In the genomic region with DNA sequence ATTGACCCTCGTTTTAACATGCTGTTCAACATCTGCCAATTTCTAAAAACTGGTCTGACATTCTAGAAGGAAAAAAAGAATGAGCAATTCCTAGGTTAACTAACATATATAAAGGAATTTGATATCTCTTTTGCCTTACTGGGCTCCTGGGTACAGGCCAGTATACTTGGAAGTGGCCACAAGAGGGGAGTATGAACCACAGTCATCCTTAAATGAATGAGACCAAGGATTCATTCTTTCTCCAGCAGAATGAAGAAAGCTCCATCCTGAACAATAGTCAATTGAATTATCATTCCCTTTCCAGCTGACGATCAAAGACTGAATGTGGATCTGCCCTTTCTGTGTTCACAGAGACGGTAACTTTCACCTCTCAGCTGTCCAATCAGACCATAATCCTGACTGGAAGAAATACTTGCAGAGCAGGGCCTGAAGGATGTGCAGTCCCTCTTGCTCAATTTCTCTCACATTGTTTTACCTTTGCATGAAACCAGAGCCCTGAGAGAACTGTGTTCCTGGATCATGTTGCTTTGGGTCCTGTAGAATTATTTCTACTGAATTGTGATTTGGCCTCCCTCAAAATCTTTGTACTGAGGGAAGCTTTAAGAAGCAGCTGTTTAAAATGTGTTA, we compare ENCODE assay signal across 8 cellular contexts. TPM values are rescaled to one million over a fixed set of nuclear protein-coding genes. Genes with fewer than 3 reads are reported as not detected.
A peak's percentile ranks its signal among the peaks of the same experiment; 100 is the strongest.
DNase-seq lines count a peak whose midpoint lies in the region; ATAC-seq and TF ChIP-seq lines count a peak whose summit lies in the region.

No MANE protein-coding gene starts in this region.

- no peak overlapping the region for H3K27ac ChIP-seq in smooth muscle cell (ENCODE audit: low read depth)

- H4K20me1 ChIP-seq in smooth muscle cell (ENCODE audit: low read depth) = no peaks in the 10 kb centered on the region

- no peaks in the 10 kb centered on the region for H3K4me1 ChIP-seq in smooth muscle cell (ENCODE audit: low read depth)

- no peak overlapping the region for H3K9ac ChIP-seq in smooth muscle cell (ENCODE audit: low read depth)

- H3K27me3 ChIP-seq in smooth muscle cell (ENCODE audit: low read depth) = no peaks in the 10 kb centered on the region

- H3K27ac Mint-ChIP-seq in stimulated activated naive B cell treated with anti-CD40 and anti-IgM and Interleukin-4, amounts not matched to agents 10 μg/mL and 1 μg/mL and 100 μg/mL, for 72 hours = no peak overlapping the region

- peaks cover 0 to 2% of the 10 kb centered on the region in 2 donors for H3K9me3 Mint-ChIP-seq in stimulated activated naive B cell treated with anti-CD40 and anti-IgM and Interleukin-4, amounts not matched to agents 10 μg/mL and 1 μg/mL and 100 μg/mL, for 72 hours

- no peak overlapping the region for H2AFZ ChIP-seq in smooth muscle cell (ENCODE audit: low read depth)

- H3K27me3 Mint-ChIP-seq in stimulated activated naive B cell treated with anti-CD40 and anti-IgM and Interleukin-4, amounts not matched to agents 10 μg/mL and 1 μg/mL and 100 μg/mL, for 72 hours = peaks cover 0 to 6% of the 10 kb centered on the region in 2 donors

- H3K9me3 ChIP-seq in smooth muscle cell (replicated peaks; ENCODE audit: low read depth) = no peaks in the 10 kb centered on the region

- no peaks in the 10 kb centered on the region for H3K79me2 ChIP-seq in smooth muscle cell (ENCODE audit: low read depth)

- no peak overlapping the region for H3K4me2 ChIP-seq in smooth muscle cell

- 18% methylated on average over 3 of the region's 3 CpGs for WGBS in smooth muscle cell (ENCODE audit: low lambda C conversion rate)

- no peak overlapping the region for H3K4me3 ChIP-seq in smooth muscle cell

- H3K4me1 Mint-ChIP-seq in stimulated activated naive B cell treated with anti-CD40 and anti-IgM and Interleukin-4, amounts not matched to agents 10 μg/mL and 1 μg/mL and 100 μg/mL, for 72 hours = no peaks in the 10 kb centered on the region

- no peaks in the 10 kb centered on the region for H3K36me3 ChIP-seq in smooth muscle cell (ENCODE audit: low read depth)

- H3F3A ChIP-seq in smooth muscle cell (ENCODE audit: low read depth) = no peaks in the 10 kb centered on the region

- ATAC-seq in stimulated activated naive B cell treated with anti-CD40 and anti-IgM and Interleukin-4, amounts not matched to agents 10 μg/mL and 1 μg/mL and 100 μg/mL, for 72 hours (replicated peaks) = no peak
- ATAC-seq in GM21526 (IDR thresholded peaks at IDR 0.05; ENCODE audit: low FRiP score, unreplicated experiment) (no peak), HG03460 (IDR thresholded peaks at IDR 0.05; ENCODE audit: unreplicated experiment) (no peak)

- no peak overlapping the region for H3K4me3 Mint-ChIP-seq in stimulated activated naive B cell treated with anti-CD40 and anti-IgM and Interleukin-4, amounts not matched to agents 10 μg/mL and 1 μg/mL and 100 μg/mL, for 72 hours

- peak; percentile 5 to 61 for DNase-seq in NCI-H526 (lab: John Stamatoyannopoulos, UW)
- no peak for DNase-seq in NCI-H526 treated with DMSO at 0.1 percent for 48 hours (lab: John Stamatoyannopoulos, UW)
- DNase-seq in SK-N-DZ (ENCODE audit: low spot score) = peak; percentile 42
- peak; percentile 78 for DNase-seq in foreskin melanocyte
- DNase-seq in smooth muscle cell (lab: John Stamatoyannopoulos, UW; ENCODE audit: unreplicated experiment) = no peak
- no peak for DNase-seq in stimulated activated naive B cell treated with anti-CD40 and anti-IgM and Interleukin-4, amounts not matched to agents 10 μg/mL and 1 μg/mL and 100 μg/mL, for 72 hours

- no peaks in the 10 kb centered on the region for H3K36me3 Mint-ChIP-seq in stimulated activated naive B cell treated with anti-CD40 and anti-IgM and Interleukin-4, amounts not matched to agents 10 μg/mL and 1 μg/mL and 100 μg/mL, for 72 hours

- TF ChIP-seq CTCF in smooth muscle cell (IDR thresholded peaks at IDR 0.05; ENCODE audit: borderline replicate concordance, insufficient read depth, poor library complexity, severe bottlenecking) = peak; percentile 47

RNA-seq across cellular contexts. Expression of a gene that starts 14.8 kb away (rescaled TPM):
- polyA plus RNA-seq in SK-N-DZ (2014; cell fraction: cytosol; rRNA removed) = not detected in 2 replicates
- not detected in 2 replicates for polyA plus RNA-seq in SK-N-DZ (2014; cell fraction: nucleus; rRNA removed)
- not detected in 2 replicates for total RNA-seq in smooth muscle cell
- polyA plus RNA-seq in smooth muscle cell = not detected in 2 replicates

Comparison
In these comparisons a context has a peak if more than half of its experiments do, and no peak if none do; other contexts are left out.
1. DNase-seq: peak in NCI-H526 (2 of 2), SK-N-DZ (single experiment) and foreskin melanocyte (single experiment); none in NCI-H526 treated with DMSO at 0.1 percent for 48 hours (single experiment), smooth muscle cell (single experiment) and stimulated activated naive B cell treated with anti-CD40 and anti-IgM and Interleukin-4, amounts not matched to agents 10 μg/mL and 1 μg/mL and 100 μg/mL, for 72 hours (single experiment).